In genomic region chr13:49098198-49098597, GRCh38 we compare ENCODE assay signal across 2 cellular contexts.
A peak's percentile ranks its signal among the peaks of the same experiment; 100 is the strongest.
TF ChIP-seq lines count a peak whose summit lies in the region.

No MANE protein-coding gene starts in this region.

TF ChIP-seq in IMR-90, 13 proteins besides CTCF, POLR2A, EP300 and RAD21 (continued from another document):
- TF ChIP-seq ELK1 (IDR thresholded peaks at IDR 0.05; ENCODE audit: borderline replicate concordance, low read depth, low read length) = no peak
- no peak for TF ChIP-seq RFX5 (IDR thresholded peaks at IDR 0.05; ENCODE audit: low read depth, low read length)
- peak; percentile 29; the same call in 1 of the 2 replicates for TF ChIP-seq BHLHE40 (IDR thresholded peaks at IDR 0.05; ENCODE audit: low read depth, low read length)
- no peak for TF ChIP-seq SMC3 (IDR thresholded peaks at IDR 0.05; ENCODE audit: low read depth, low read length)
- TF ChIP-seq MXI1 (IDR thresholded peaks at IDR 0.05; ENCODE audit: borderline replicate concordance, low read depth, low read length) = no peak
- TF ChIP-seq MAFK (IDR thresholded peaks at IDR 0.05; ENCODE audit: low read depth, low read length) = peak; percentile 3; the same call in 1 of the 2 replicates
- no peak for TF ChIP-seq CHD1 (IDR thresholded peaks at IDR 0.05; ENCODE audit: low read depth, low read length)
- TF ChIP-seq USF2 (IDR thresholded peaks at IDR 0.05; ENCODE audit: low read depth, low read length) = no peak
TF ChIP-seq in IMR-90: peak in this region for 5.

TF ChIP-seq in GM23338, 12 proteins besides CTCF, POLR2A, EP300 and RAD21 (continued from another document):
- no peak for TF ChIP-seq REST (IDR thresholded peaks at IDR 0.05; ENCODE audit: unreplicated experiment)
- TF ChIP-seq JUNB (IDR thresholded peaks at IDR 0.05; ENCODE audit: unreplicated experiment) = no peak
- no peak for TF ChIP-seq POLR2AphosphoS5 (IDR thresholded peaks at IDR 0.05; ENCODE audit: low read depth)
